8 cellular contexts compared by ENCODE assay signal in the genomic region with DNA sequence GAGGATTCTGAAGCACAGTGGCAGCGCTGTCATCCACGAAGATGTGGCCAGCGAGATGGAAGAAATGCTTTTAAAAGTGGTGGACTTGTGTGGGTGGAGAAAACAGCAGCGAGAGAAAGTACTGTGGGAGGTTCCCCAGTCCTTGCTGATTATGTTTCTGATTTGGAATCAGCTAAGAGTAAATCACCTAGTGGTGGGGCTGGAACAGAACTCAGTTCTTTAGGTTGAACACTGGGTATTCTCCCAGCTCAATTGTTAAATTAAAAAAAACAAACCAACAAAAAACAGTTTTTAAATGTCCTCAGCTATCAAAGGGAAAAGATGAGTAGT. TPM values are rescaled to one million over a fixed set of nuclear protein-coding genes. Genes with fewer than 3 reads are reported as not detected.
DNase-seq lines count a peak whose midpoint lies in the region; ATAC-seq and TF ChIP-seq lines count a peak whose summit lies in the region.

No MANE protein-coding gene starts in this region.

- no peak; the same call in 1 of the 2 replicates for TF ChIP-seq CTCF in HEK293 (tag by site-specific recombination; IDR thresholded peaks at IDR 0.05)
- peak; percentile 67 for TF ChIP-seq CTCF in chondrocyte (IDR thresholded peaks at IDR 0.05)
- TF ChIP-seq CTCF in upper lobe of right lung (IDR thresholded peaks at IDR 0.05): no peak

- H3K4me1 ChIP-seq in HEK293 (ENCODE audit: control insufficient read depth, insufficient read depth, low read length): peaks cover 8% of the 10 kb centered on the region; the same call in 1 of the 2 replicates
- peaks cover 16% of the 10 kb centered on the region for H3K4me1 ChIP-seq in upper lobe of right lung

- peak overlapping the region; percentile 28 for H3K27ac Mint-ChIP-seq in activated CD4-positive, alpha-beta T cell treated with anti-CD3 and anti-CD28 coated beads for 36 hours
- H3K27ac Mint-ChIP-seq in chondrocyte (ENCODE audit: unreplicated experiment) (peak overlapping the region; percentile 92), memory B cell (peak overlapping the region; percentile 65)

- H3K4me3 Mint-ChIP-seq in activated CD4-positive, alpha-beta T cell treated with anti-CD3 and anti-CD28 coated beads for 36 hours: peak overlapping the region; percentile 74
- H3K4me3 Mint-ChIP-seq in chondrocyte (ENCODE audit: unreplicated experiment): peak overlapping the region; percentile 77
- peak overlapping the region; percentile 87 for H3K4me3 Mint-ChIP-seq in memory B cell

- H3K9me3 Mint-ChIP-seq in activated CD4-positive, alpha-beta T cell treated with anti-CD3 and anti-CD28 coated beads for 36 hours (ENCODE audit: low read depth): no peaks in the 10 kb centered on the region
- H3K9me3 Mint-ChIP-seq in chondrocyte (ENCODE audit: low read depth) (no peaks in the 10 kb centered on the region), memory B cell (no peaks in the 10 kb centered on the region)

- H3K27ac ChIP-seq in HEK293 (ENCODE audit: extremely low read depth, low read depth, low read length): peak overlapping the region; percentile 32; the same call in 1 of the 2 replicates
- H3K27ac ChIP-seq in upper lobe of right lung: peak overlapping the region; percentile 88

- H3K4me3 ChIP-seq in HEK293 (ENCODE audit: low read depth, low read length): peak overlapping the region; percentile 93
- H3K4me3 ChIP-seq in upper lobe of right lung: peak overlapping the region; percentile 92

- H3K36me3 Mint-ChIP-seq in activated CD4-positive, alpha-beta T cell treated with anti-CD3 and anti-CD28 coated beads for 36 hours (ENCODE audit: low read depth): peaks cover 14% of the 10 kb centered on the region
- H3K36me3 Mint-ChIP-seq in chondrocyte (ENCODE audit: low read depth) (peaks cover 6% of the 10 kb centered on the region), memory B cell (peaks cover 5% of the 10 kb centered on the region)

- H3K9me3 ChIP-seq in HEK293 (ENCODE audit: control insufficient read depth, insufficient read depth, low read depth, low read length): no peaks in the 10 kb centered on the region
- no peaks in the 10 kb centered on the region for H3K9me3 ChIP-seq in upper lobe of right lung

- H3K4me1 Mint-ChIP-seq in activated CD4-positive, alpha-beta T cell treated with anti-CD3 and anti-CD28 coated beads for 36 hours: peaks cover 25% of the 10 kb centered on the region
- H3K4me1 Mint-ChIP-seq in chondrocyte (ENCODE audit: low read depth) (peaks cover 35% of the 10 kb centered on the region), memory B cell (peaks cover 17% of the 10 kb centered on the region)

- H3K36me3 ChIP-seq in HEK293 (ENCODE audit: control insufficient read depth in 2 of 2, insufficient read depth in 1 of 2, low read length in 2 of 2): peaks cover 6 to 33% of the 10 kb centered on the region in 2 experiments
- H3K36me3 ChIP-seq in upper lobe of right lung: peaks cover 6% of the 10 kb centered on the region

- intact Hi-C loops in activated CD4-positive, alpha-beta T cell treated with anti-CD3 and anti-CD28 coated beads for 36 hours (cut with DNase I, micrococcal nuclease): no loop called here
- intact Hi-C loops in upper lobe of right lung (cut with DNase I): no loop called here

- ATAC-seq in activated CD4-positive, alpha-beta T cell treated with anti-CD3 and anti-CD28 coated beads for 36 hours: peak; percentile 68
- ATAC-seq in memory B cell (ENCODE audit: low read depth) (peak; percentile 66), upper lobe of right lung (peak; percentile 9)

- CTCF ChIA-PET in activated CD4-positive, alpha-beta T cell treated with anti-CD3 and anti-CD28 coated beads for 36 hours (lab: Charles Lee): interaction anchor here (0.7 to 1.5 kb wide), 2 partner anchors 28 to 48 kb away, joined by 3 to 4 read pairs; no protein-coding TSS in a partner anchor
- CTCF ChIA-PET in HEK293 (lab: Yijun Ruan, JAX): interaction anchor here (0.5 to 1.5 kb wide), 3 partner anchors 10 to 58 kb away, joined by 3 to 6 read pairs (median 3); no protein-coding TSS in a partner anchor

- POLR2A ChIA-PET in activated CD4-positive, alpha-beta T cell treated with anti-CD3 and anti-CD28 coated beads for 36 hours (lab: Charles Lee): interaction anchor here (0.6 kb wide), 1 partner anchor 318 kb away, joined by 3 read pairs; no protein-coding TSS in a partner anchor
- POLR2A ChIA-PET in HEK293 (lab: Yijun Ruan, JAX): interaction anchor here (1.4 kb wide), 1 partner anchor 83 kb away, joined by 5 read pairs; no protein-coding TSS in a partner anchor

- peaks cover 27% of the 10 kb centered on the region for H3K27me3 Mint-ChIP-seq in activated CD4-positive, alpha-beta T cell treated with anti-CD3 and anti-CD28 coated beads for 36 hours
- peaks cover 20% of the 10 kb centered on the region for H3K27me3 Mint-ChIP-seq in chondrocyte (ENCODE audit: low read depth)
- H3K27me3 Mint-ChIP-seq in memory B cell: peaks cover 15% of the 10 kb centered on the region

- peak; percentile 28 for DNase-seq in activated CD4-positive, alpha-beta T cell treated with anti-CD3 and anti-CD28 coated beads for 36 hours
- DNase-seq in activated CD4-positive, alpha-beta T cell treated with anti-CD3 and anti-CD28 coated beads for 1 hour: no peak
- peak; percentile 1 for DNase-seq in NCI-H460 (ENCODE audit: extremely low read depth, low read depth)
- DNase-seq in chondrocyte (ENCODE audit: low spot score): no peak
- peak in 1 of 2 donors; percentile 29 for DNase-seq in memory B cell (ENCODE audit: low spot score in 2 of 2)
- no peak for DNase-seq in upper lobe of right lung
- no peak for DNase-seq in DMS53 (lab: John Stamatoyannopoulos, UW)

- H3K27me3 ChIP-seq in upper lobe of right lung: peaks cover 18% of the 10 kb centered on the region

TF ChIP-seq in HEK293, 187 proteins besides CTCF, POLR2A, EP300 and RAD21 (continues in another document):
- TF ChIP-seq ZNF350 (tag by site-specific recombination; IDR thresholded peaks at IDR 0.05): no peak
- TF ChIP-seq, protein P1, sequence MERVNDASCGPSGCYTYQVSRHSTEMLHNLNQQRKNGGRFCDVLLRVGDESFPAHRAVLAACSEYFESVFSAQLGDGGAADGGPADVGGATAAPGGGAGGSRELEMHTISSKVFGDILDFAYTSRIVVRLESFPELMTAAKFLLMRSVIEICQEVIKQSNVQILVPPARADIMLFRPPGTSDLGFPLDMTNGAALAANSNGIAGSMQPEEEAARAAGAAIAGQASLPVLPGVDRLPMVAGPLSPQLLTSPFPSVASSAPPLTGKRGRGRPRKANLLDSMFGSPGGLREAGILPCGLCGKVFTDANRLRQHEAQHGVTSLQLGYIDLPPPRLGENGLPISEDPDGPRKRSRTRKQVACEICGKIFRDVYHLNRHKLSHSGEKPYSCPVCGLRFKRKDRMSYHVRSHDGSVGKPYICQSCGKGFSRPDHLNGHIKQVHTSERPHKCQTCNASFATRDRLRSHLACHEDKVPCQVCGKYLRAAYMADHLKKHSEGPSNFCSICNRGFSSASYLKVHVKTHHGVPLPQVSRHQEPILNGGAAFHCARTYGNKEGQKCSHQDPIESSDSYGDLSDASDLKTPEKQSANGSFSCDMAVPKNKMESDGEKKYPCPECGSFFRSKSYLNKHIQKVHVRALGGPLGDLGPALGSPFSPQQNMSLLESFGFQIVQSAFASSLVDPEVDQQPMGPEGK (tag by site-specific recombination; IDR thresholded peaks at IDR 0.05): 0 out of 2 replicates have a peak, but pooled peaks have one; percentile 6
- TF ChIP-seq, protein P2, sequence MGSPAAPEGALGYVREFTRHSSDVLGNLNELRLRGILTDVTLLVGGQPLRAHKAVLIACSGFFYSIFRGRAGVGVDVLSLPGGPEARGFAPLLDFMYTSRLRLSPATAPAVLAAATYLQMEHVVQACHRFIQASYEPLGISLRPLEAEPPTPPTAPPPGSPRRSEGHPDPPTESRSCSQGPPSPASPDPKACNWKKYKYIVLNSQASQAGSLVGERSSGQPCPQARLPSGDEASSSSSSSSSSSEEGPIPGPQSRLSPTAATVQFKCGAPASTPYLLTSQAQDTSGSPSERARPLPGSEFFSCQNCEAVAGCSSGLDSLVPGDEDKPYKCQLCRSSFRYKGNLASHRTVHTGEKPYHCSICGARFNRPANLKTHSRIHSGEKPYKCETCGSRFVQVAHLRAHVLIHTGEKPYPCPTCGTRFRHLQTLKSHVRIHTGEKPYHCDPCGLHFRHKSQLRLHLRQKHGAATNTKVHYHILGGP (tag by site-specific recombination; IDR thresholded peaks at IDR 0.05): no peak
- TF ChIP-seq ZNF239 (tag by site-specific recombination; IDR thresholded peaks at IDR 0.05): no peak
- TF ChIP-seq SP7 (tag by site-specific recombination; IDR thresholded peaks at IDR 0.05): no peak
- no peak; the same call in 1 of the 2 replicates for TF ChIP-seq ZBTB17 (tag by site-specific recombination; IDR thresholded peaks at IDR 0.05)
- TF ChIP-seq ZSCAN16 (tag by site-specific recombination; IDR thresholded peaks at IDR 0.05): no peak
- TF ChIP-seq ZNF112 (tag by site-specific recombination; IDR thresholded peaks at IDR 0.05): no peak
- no peak for TF ChIP-seq ZNF48 (tag by site-specific recombination; IDR thresholded peaks at IDR 0.05)
- TF ChIP-seq ZFHX2 (tag by site-specific recombination; conservative IDR thresholded peaks at IDR 0.05): peak; percentile 59; the same call in 1 of the 2 replicates
- no peak for TF ChIP-seq ZNF621 (tag by site-specific recombination; IDR thresholded peaks at IDR 0.05)
- TF ChIP-seq, protein P3, sequence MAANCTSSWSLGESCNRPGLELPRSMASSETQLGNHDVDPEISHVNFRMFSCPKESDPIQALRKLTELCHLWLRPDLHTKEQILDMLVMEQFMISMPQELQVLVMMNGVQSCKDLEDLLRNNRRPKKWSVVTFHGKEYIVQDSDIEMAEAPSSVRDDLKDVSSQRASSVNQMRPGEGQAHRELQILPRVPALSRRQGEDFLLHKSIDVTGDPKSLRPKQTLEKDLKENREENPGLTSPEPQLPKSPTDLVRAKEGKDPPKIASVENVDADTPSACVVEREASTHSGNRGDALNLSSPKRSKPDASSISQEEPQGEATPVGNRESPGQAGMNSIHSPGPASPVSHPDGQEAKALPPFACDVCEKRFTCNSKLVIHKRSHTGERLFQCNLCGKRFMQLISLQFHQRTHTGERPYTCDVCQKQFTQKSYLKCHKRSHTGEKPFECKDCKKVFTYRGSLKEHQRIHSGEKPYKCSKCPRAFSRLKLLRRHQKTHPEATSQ (tag by site-specific recombination; IDR thresholded peaks at IDR 0.05): no peak
- TF ChIP-seq ZNF114 (tag by site-specific recombination; IDR thresholded peaks at IDR 0.05): no peak
- no peak for TF ChIP-seq ZNF37A (tag by site-specific recombination; IDR thresholded peaks at IDR 0.05)
- no peak for TF ChIP-seq ZNF514 (tag by site-specific recombination; IDR thresholded peaks at IDR 0.05)

RNA-seq across cellular contexts. Expression of a gene that starts 0.5 kb away (rescaled TPM):
- total RNA-seq in activated CD4-positive, alpha-beta T cell treated with anti-CD3 and anti-CD28 coated beads for 36 hours: 1 to 10 TPM; 5.2 to 8.4 TPM
- 15.7 and 18.1 TPM in 2 replicates for total RNA-seq in NCI-H460 (2014; rRNA removed; shearing (Covaris generic))
- polyA plus RNA-seq in NCI-H460 (2014; cell fraction: nucleus; rRNA removed): 13.1 and 14.5 TPM in 2 replicates
- total RNA-seq in chondrocyte: 28.2 to 32.0 TPM (median 30.0 TPM) in 3 replicates
- 24.7 TPM for total RNA-seq in upper lobe of right lung

Comparison
In these comparisons a context has a peak if more than half of its experiments do, and no peak if none do; other contexts are left out.
1. DNase-seq: peak in activated CD4-positive, alpha-beta T cell treated with anti-CD3 and anti-CD28 coated beads for 36 hours (single experiment) and NCI-H460 (single experiment); none in activated CD4-positive, alpha-beta T cell treated with anti-CD3 and anti-CD28 coated beads for 1 hour (single experiment), chondrocyte (single experiment), upper lobe of right lung (single experiment) and DMS53 (single experiment).
2. ATAC-seq: peak in every context shown above with its lines; median percentile 68 in activated CD4-positive, alpha-beta T cell treated with anti-CD3 and anti-CD28 coated beads for 36 hours; 66 in memory B cell; 9 in upper lobe of right lung.
3. H3K27ac Mint-ChIP-seq: peak in every context shown above with its lines; median percentile 92 in chondrocyte; 65 in memory B cell; 28 in activated CD4-positive, alpha-beta T cell treated with anti-CD3 and anti-CD28 coated beads for 36 hours.
4. Peak in every context shown above with its lines, with median percentiles within 50 percentile points of each other: H3K4me3 Mint-ChIP-seq.